In the genomic region with DNA sequence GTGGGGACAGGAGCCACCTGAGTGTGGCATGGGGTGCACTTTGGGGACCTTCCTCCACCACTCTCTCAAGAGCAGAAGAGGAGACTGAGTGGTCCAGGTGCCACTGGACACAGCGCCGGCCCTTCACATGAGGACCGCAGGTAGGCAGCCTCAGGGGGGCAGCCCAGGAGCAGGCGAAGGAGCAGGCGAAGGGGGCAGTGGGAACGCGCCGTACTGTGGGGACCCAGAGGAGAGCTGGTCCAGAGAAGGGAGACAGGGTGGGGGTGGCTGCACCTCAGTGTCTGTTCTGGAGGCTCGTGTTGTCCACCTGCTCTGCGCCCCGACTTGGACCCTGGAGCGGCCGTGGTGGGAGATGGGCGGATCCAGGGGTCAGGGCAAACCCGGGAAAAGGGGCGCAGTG, we compare ENCODE assay signal across 10 cellular contexts. TPM values are rescaled to one million over a fixed set of nuclear protein-coding genes. Genes with fewer than 3 reads are reported as not detected.
"Had no signal": no experiment of that assay in that cellular context is flagged by ENCODE, and none has a peak within 500 bp of the region (broad histone marks: within the 10 kb centered on the region; RNA-seq: fewer than 3 reads in every experiment).

No MANE protein-coding gene starts in this region.

- H3K4me3 ChIP-seq: GM23248, GM23338, HAP-1 had no signal

- H3K27ac ChIP-seq: GM23248 had no signal

- ATAC-seq: GM23338, HCT116 had no signal

- DNase-seq: GM23248, GOT3, H7, H9, HCEC 1CT, HFFc6 had no signal

- H3K9ac ChIP-seq: GM23248 had no signal

- H3K4me2 ChIP-seq: GM23338 had no signal

- H3K4me1 ChIP-seq: HAP-1 had no signal

- H3K9me3 ChIP-seq: HAP-1 had no signal

- H2AFZ ChIP-seq: GM23248, GM23338 had no signal

RNA-seq across cellular contexts. Expression of gene AQP12A, which starts 55.0 kb away (rescaled TPM):
- polyA plus RNA-seq: GM23248, GM23338, H1 had no signal
